ENCODE assay signal across 24 cellular contexts in the genomic region with DNA sequence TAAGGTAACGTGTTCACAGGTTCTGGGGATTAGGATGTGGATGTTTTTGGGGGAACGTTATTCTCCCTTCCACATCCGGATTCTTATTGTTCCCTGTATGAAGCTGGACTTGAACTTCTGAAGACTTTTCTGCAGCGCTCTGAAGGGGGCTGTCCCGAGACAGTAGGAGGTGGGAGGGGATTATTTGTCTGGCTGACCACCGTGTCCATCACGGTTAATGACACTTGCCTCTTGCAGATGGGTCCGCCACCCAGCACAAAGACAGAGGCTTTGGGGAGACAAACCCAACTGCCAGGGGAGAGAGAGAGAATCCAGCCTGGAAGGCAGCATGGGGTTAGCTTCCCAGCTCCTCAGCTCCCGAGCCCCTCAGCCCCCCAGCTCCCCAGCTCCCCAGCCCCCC. TPM values are rescaled to one million over a fixed set of nuclear protein-coding genes. Genes with fewer than 3 reads are reported as not detected.
DNase-seq lines count a peak whose midpoint lies in the region; ATAC-seq and TF ChIP-seq lines count a peak whose summit lies in the region.
"Had no signal": no experiment of that assay in that cellular context is flagged by ENCODE, and none has a peak within 500 bp of the region (broad histone marks: within the 10 kb centered on the region; RNA-seq: fewer than 3 reads in every experiment).

No MANE protein-coding gene starts in this region.

- H3K27ac ChIP-seq in uterus (peak overlapping the region; percentile 13 to 35), substantia nigra (ENCODE audit: low read depth, low read length, poor library complexity, severe bottlenecking) (no peak overlapping the region)
- H3K27ac ChIP-seq: BLaER1 had no signal

- TF ChIP-seq CTCF in WTC11 (IDR thresholded peaks at IDR 0.05) (no peak), uterus (IDR thresholded peaks at IDR 0.05) (no peak), GM13976 (IDR thresholded peaks at IDR 0.05; ENCODE audit: borderline replicate concordance, control extremely low read depth, extremely low read depth, insufficient read depth, missing control alignments) (no peak)

- no peaks in the 10 kb centered on the region for H3K27me3 Mint-ChIP-seq in WTC11 (ENCODE audit: low read depth)
- H3K27me3 Mint-ChIP-seq: CD8-positive, alpha-beta memory T cell had no signal

- no peak for TF ChIP-seq POLR2A in uterus (IDR thresholded peaks at IDR 0.05)

- peaks cover 50% of the 10 kb centered on the region for H3K4me1 Mint-ChIP-seq in WTC11
- H3K4me1 Mint-ChIP-seq: CD4-positive, CD25-positive, alpha-beta regulatory T cell had no signal

- in situ Hi-C loops in GM13976 (cut with MboI; ENCODE audit: low sequenced_read_pairs, unreplicated experiment), result no loop called here

- peak; percentile 60 for ATAC-seq in WTC11
- no peak for ATAC-seq in GM18907 (IDR thresholded peaks at IDR 0.05; ENCODE audit: unreplicated experiment)
- ATAC-seq: GM12878 had no signal

- H3K4me3 ChIP-seq in H7 (ENCODE audit: insufficient read depth, low read depth, low read length) (no peak overlapping the region), uterus (no peak overlapping the region)
- H3K4me3 ChIP-seq: BLaER1, GM12878 had no signal

- peaks cover 8% of the 10 kb centered on the region; the same call in 1 of the 2 replicates for H3K9me3 Mint-ChIP-seq in WTC11
- H3K9me3 Mint-ChIP-seq: CD14-positive monocyte; CD4-positive, alpha-beta memory T cell; CD8-positive, alpha-beta memory T cell had no signal

- intact Hi-C loops in uterus (cut with DNase I; ENCODE audit: low total_unique reads), result no loop called here

- CTCF ChIA-PET in WTC11 (lab: Charles Lee), result interaction anchor here (0.6 to 1.4 kb wide), 3 partner anchors 13 to 82 kb away, joined by 3 to 4 read pairs (median 4); no protein-coding TSS in a partner anchor

- POLR2A ChIA-PET in WTC11 (lab: Charles Lee), result no interaction called here

- H3K36me3 Mint-ChIP-seq in WTC11, result 0 out of 2 replicates have a peak, but pooled peaks cover 2% of the 10 kb centered on the region
- H3K36me3 Mint-ChIP-seq: CD4-positive, CD25-positive, alpha-beta regulatory T cell had no signal

- H3K4me1 ChIP-seq in uterus, result no peaks in the 10 kb centered on the region
- H3K4me1 ChIP-seq: BE2C had no signal

- no peaks in the 10 kb centered on the region for H3K36me3 ChIP-seq in H7 (replicated peaks; ENCODE audit: control insufficient read depth, insufficient read depth, low read length)
- no peaks in the 10 kb centered on the region for H3K36me3 ChIP-seq in uterus
- H3K36me3 ChIP-seq: BE2C, BLaER1 had no signal

- H3K4me3 Mint-ChIP-seq in WTC11, result no peak overlapping the region
- H3K4me3 Mint-ChIP-seq: CD14-positive monocyte; CD4-positive, alpha-beta memory T cell; CD4-positive, CD25-positive, alpha-beta regulatory T cell; CD8-positive, alpha-beta memory T cell had no signal

- peak; percentile 35 for DNase-seq in H7
- DNase-seq in WTC11 (ENCODE audit: low spot score), result no peak
- DNase-seq in uterus, result no peak
- no peak for DNase-seq in GM13976 (ENCODE audit: low spot score)
- DNase-seq in substantia nigra (lab: John Stamatoyannopoulos, UW), result no peak
- DNase-seq: 8988T; ACHN; BE2C; C1 segment of cervical spinal cord; CD4-positive, alpha-beta memory T cell; CD4-positive, CD25-positive, alpha-beta regulatory T cell; CD8-positive, alpha-beta memory T cell; COR-L47; DMS 273 treated with DMSO at 0.1 percent for 48 hours; DMS153; DMS53; DMS79; DND-41; EL; GDM1 had no signal

- no peaks in the 10 kb centered on the region for H3K27me3 ChIP-seq in H7 (ENCODE audit: control insufficient read depth, insufficient read depth, low read length)
- H3K27me3 ChIP-seq in uterus, result no peaks in the 10 kb centered on the region
- H3K27me3 ChIP-seq: BE2C, BLaER1 had no signal

- no peaks in the 10 kb centered on the region for H3K9me3 ChIP-seq in uterus
- H3K9me3 ChIP-seq: BE2C, BLaER1 had no signal

- H3K27ac Mint-ChIP-seq in WTC11, result no peak overlapping the region
- H3K27ac Mint-ChIP-seq: CD4-positive, alpha-beta memory T cell; CD4-positive, CD25-positive, alpha-beta regulatory T cell had no signal

TF ChIP-seq in WTC11, 78 proteins besides CTCF, POLR2A, EP300 and RAD21:
- TF ChIP-seq, protein P1, sequence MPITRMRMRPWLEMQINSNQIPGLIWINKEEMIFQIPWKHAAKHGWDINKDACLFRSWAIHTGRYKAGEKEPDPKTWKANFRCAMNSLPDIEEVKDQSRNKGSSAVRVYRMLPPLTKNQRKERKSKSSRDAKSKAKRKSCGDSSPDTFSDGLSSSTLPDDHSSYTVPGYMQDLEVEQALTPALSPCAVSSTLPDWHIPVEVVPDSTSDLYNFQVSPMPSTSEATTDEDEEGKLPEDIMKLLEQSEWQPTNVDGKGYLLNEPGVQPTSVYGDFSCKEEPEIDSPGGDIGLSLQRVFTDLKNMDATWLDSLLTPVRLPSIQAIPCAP (CRISPR knock-in tag; IDR thresholded peaks at IDR 0.05), result no peak
- no peak for TF ChIP-seq FOXJ3 (CRISPR knock-in tag; IDR thresholded peaks at IDR 0.05; ENCODE audit: borderline replicate concordance)

RNA-seq across cellular contexts. Expression of a gene that starts 16.7 kb away (rescaled TPM):
- 1.1 and 2.9 TPM in 2 replicates for total RNA-seq in H7 (2014; rRNA removed; shearing (Covaris generic))
- total RNA-seq in WTC11 (2021), result 6.6 to 11.6 TPM (median 10.7 TPM) in 3 replicates
- 10 to 100 TPM in 3 of 4 donors, 1 to 10 TPM in 1; 5.6 to 28.3 (median 12.9) TPM for total RNA-seq in uterus
